Comparison of ENCODE assay signal across 1 cellular context in genomic region chr17:15716601-15717563, GRCh38.
TF ChIP-seq lines count a peak whose summit lies in the region.

No MANE protein-coding gene starts in this region.

TF ChIP-seq in H1, 55 proteins besides CTCF, POLR2A, EP300 and RAD21:
- peak; percentile 75 for TF ChIP-seq ZNF274 (IDR thresholded peaks at IDR 0.05; ENCODE audit: borderline replicate concordance, extremely low read depth, low read length)
TF ChIP-seq in H1: peak in this region for 1; not testable (repeated sequence) for 54.
